27 cellular contexts compared by ENCODE assay signal in the genomic region with DNA sequence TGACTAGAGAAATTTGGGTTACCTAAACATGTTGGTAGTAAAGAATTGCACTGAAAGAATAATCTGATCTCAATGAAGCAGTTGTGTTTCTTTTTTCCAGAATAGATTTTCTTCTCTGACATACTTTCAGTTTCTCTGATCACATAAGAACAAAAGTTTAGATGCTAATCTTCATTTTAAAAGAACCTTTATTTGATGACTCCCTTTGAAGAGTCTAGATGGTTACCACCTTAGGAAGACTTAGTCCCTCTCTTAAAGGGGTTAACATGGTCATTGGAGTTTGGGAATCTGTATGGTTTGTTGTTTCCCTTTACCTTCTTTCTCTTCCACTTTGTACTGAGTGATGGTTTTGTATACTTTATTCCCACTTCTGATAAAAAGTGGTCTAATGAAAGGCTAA. TPM values are rescaled to one million over a fixed set of nuclear protein-coding genes. Genes with fewer than 3 reads are reported as not detected.
DNase-seq lines count a peak whose midpoint lies in the region; ATAC-seq, FAIRE-seq and TF ChIP-seq lines count a peak whose summit lies in the region.
"Had no signal": no experiment of that assay in that cellular context is flagged by ENCODE, and none has a peak within 500 bp of the region (broad histone marks: within the 10 kb centered on the region; RNA-seq: fewer than 3 reads in every experiment).

No MANE protein-coding gene starts in this region.

- CTCF ChIA-PET in T-cell (lab: Charles Lee): no interaction called here
- CTCF ChIA-PET in K562 (lab: Yijun Ruan, JAX; ENCODE audit: low intra/inter-chr PET ratio): no interaction called here

- no peak overlapping the region for H3K9ac ChIP-seq in K562 (ENCODE audit: insufficient read depth in 1 of 2, low read depth in 2 of 2, low read length in 2 of 2)
- H3K9ac ChIP-seq: SK-N-SH had no signal

- intact Hi-C loops in K562 (cut with micrococcal nuclease): no loop called here
- intact Hi-C loops in left cardiac atrium (cut with DNase I): no loop called here

- no peak overlapping the region for H3K4me3 ChIP-seq in K562
- H3K4me3 ChIP-seq in WERI-Rb-1 (ENCODE audit: low read depth, low read length): no peak overlapping the region
- H3K4me3 ChIP-seq: hepatocyte, left ventricle myocardium inferior, testis had no signal

- ATAC-seq in T-cell (replicated peaks in 1 of 4): peak in 1 of 4 experiments; percentile 61
- no peak for ATAC-seq in K562
- ATAC-seq in stimulated activated effector memory CD8-positive, alpha-beta T cell treated with anti-CD3 and anti-CD28 coated beads, Interleukin-12 subunit alpha, Interleukin-12 subunit beta, amount 100 ng/mL, for 72 hours: no peak
- ATAC-seq in left cardiac atrium: no peak
- ATAC-seq: foreskin keratinocyte had no signal

- H3K9me3 Mint-ChIP-seq in activated naive CD4-positive, alpha-beta T cell treated with anti-CD3 and anti-CD28 coated beads, Interleukin-2, amount 50 U/mL, for 24 hours: no peaks in the 10 kb centered on the region
- no peaks in the 10 kb centered on the region for H3K9me3 Mint-ChIP-seq in T-cell
- no peaks in the 10 kb centered on the region for H3K9me3 Mint-ChIP-seq in stimulated activated effector memory CD8-positive, alpha-beta T cell treated with anti-CD3 and anti-CD28 coated beads, Interleukin-12 subunit alpha, Interleukin-12 subunit beta, amount 100 ng/mL, for 72 hours
- H3K9me3 Mint-ChIP-seq: activated naive CD4-positive, alpha-beta T cell treated with anti-CD3 and anti-CD28 coated beads, Interleukin-2, amount 50 U/mL, for 72 hours; immature natural killer cell; mesothelial cell of epicardium; neural crest cell had no signal

- no peak for TF ChIP-seq CTCF in K562 (IDR thresholded peaks at IDR 0.05 in 2 of 3, conservative IDR thresholded peaks at IDR 0.05 in 1 of 3; ENCODE audit: insufficient read depth in 2 of 3, low read depth in 1 of 3, low read length in 3 of 3)
- no peak for TF ChIP-seq CTCF in WERI-Rb-1 (IDR thresholded peaks at IDR 0.05; ENCODE audit: low read depth, low read length)

- no peaks in the 10 kb centered on the region for H4K20me1 ChIP-seq in K562 (replicated peaks; ENCODE audit: control insufficient read depth, insufficient read depth, low read length)

- H2AFZ ChIP-seq in K562 (ENCODE audit: low read depth, low read length): no peak overlapping the region
- H2AFZ ChIP-seq: hepatocyte had no signal

- no peak overlapping the region for H3K4me2 ChIP-seq in K562 (ENCODE audit: insufficient read depth, low read length)
- H3K4me2 ChIP-seq: hepatocyte, SK-N-SH had no signal

- H3K27ac Mint-ChIP-seq in activated naive CD4-positive, alpha-beta T cell treated with anti-CD3 and anti-CD28 coated beads, Interleukin-2, amount 50 U/mL, for 24 hours: peak overlapping the region; percentile 15
- H3K27ac Mint-ChIP-seq in T-cell: peak overlapping the region; percentile 55 to 74
- peak overlapping the region; percentile 50 for H3K27ac Mint-ChIP-seq in stimulated activated effector memory CD8-positive, alpha-beta T cell treated with anti-CD3 and anti-CD28 coated beads, Interleukin-12 subunit alpha, Interleukin-12 subunit beta, amount 100 ng/mL, for 72 hours
- H3K27ac Mint-ChIP-seq: mesothelial cell of epicardium had no signal

- no peak overlapping the region for H3K4me3 Mint-ChIP-seq in activated naive CD4-positive, alpha-beta T cell treated with anti-CD3 and anti-CD28 coated beads, Interleukin-2, amount 50 U/mL, for 24 hours
- peak overlapping the region in 1 of 3 donors; percentile 33 for H3K4me3 Mint-ChIP-seq in T-cell
- H3K4me3 Mint-ChIP-seq in stimulated activated effector memory CD8-positive, alpha-beta T cell treated with anti-CD3 and anti-CD28 coated beads, Interleukin-12 subunit alpha, Interleukin-12 subunit beta, amount 100 ng/mL, for 72 hours: peak overlapping the region; percentile 5
- H3K4me3 Mint-ChIP-seq: immature natural killer cell, mesothelial cell of epicardium, neural crest cell had no signal

- H3K36me3 Mint-ChIP-seq in activated naive CD4-positive, alpha-beta T cell treated with anti-CD3 and anti-CD28 coated beads, Interleukin-2, amount 50 U/mL, for 24 hours: peaks cover 4% of the 10 kb centered on the region
- peaks cover 27% of the 10 kb centered on the region for H3K36me3 Mint-ChIP-seq in T-cell
- H3K36me3 Mint-ChIP-seq in stimulated activated effector memory CD8-positive, alpha-beta T cell treated with anti-CD3 and anti-CD28 coated beads, Interleukin-12 subunit alpha, Interleukin-12 subunit beta, amount 100 ng/mL, for 72 hours: peaks cover 39% of the 10 kb centered on the region
- H3K36me3 Mint-ChIP-seq: activated naive CD4-positive, alpha-beta T cell treated with anti-CD3 and anti-CD28 coated beads, Interleukin-2, amount 50 U/mL, for 72 hours had no signal

- in situ Hi-C loops in K562 (cut with MboI): no loop called here

- H3K9me3 ChIP-seq in K562 (replicated peaks; ENCODE audit: control insufficient read depth, insufficient read depth, low read depth, low read length) (no peaks in the 10 kb centered on the region), WERI-Rb-1 (ENCODE audit: severe bottlenecking) (no peaks in the 10 kb centered on the region)
- H3K9me3 ChIP-seq: left ventricle myocardium inferior, SK-N-SH, testis had no signal

- POLR2A ChIA-PET in T-cell (lab: Charles Lee) (interaction anchor here in 1 of 2 donors (0.7 kb wide), 1 partner anchor 330 kb away, joined by 5 read pairs; no protein-coding TSS in a partner anchor), K562 (lab: Yijun Ruan, JAX) (no interaction called here)

- no peaks in the 10 kb centered on the region for H3K27me3 ChIP-seq in K562 (ENCODE audit: control insufficient read depth in 2 of 2, insufficient read depth in 2 of 2, low read length in 2 of 2)
- H3K27me3 ChIP-seq in WERI-Rb-1 (ENCODE audit: insufficient read depth, low read depth, severe bottlenecking): no peaks in the 10 kb centered on the region
- H3K27me3 ChIP-seq: foreskin keratinocyte, hepatocyte, testis had no signal

- TF ChIP-seq EP300 in K562 (IDR thresholded peaks at IDR 0.05; ENCODE audit: low read length): no peak

- no peak for DNase-seq in activated naive CD4-positive, alpha-beta T cell treated with Interleukin-2 at 50 U/mL for 16 hours
- DNase-seq in T-cell (no peak), K562 (ENCODE audit: extremely low read depth in 1 of 4, low spot score in 3 of 4) (no peak), WERI-Rb-1 (no peak), substantia nigra (lab: John Stamatoyannopoulos, UW) (no peak), left cardiac atrium (no peak)
- no peak for DNase-seq in stimulated activated effector memory CD8-positive, alpha-beta T cell treated with anti-CD3 and anti-CD28 coated beads, Interleukin-12 subunit alpha, Interleukin-12 subunit beta, amount 100 ng/mL, for 72 hours (ENCODE audit: low spot score in 2 of 2)
- DNase-seq: cerebellar nuclear complex; foreskin keratinocyte; GF-D8; immature natural killer cell; left ventricle myocardium inferior; NCI-H1105 treated with DMSO at 0.1 percent for 48 hours; NCI-H2107; NCI-H510A treated with DMSO at 0.1 percent for 48 hours; SK-N-SH; stimulated activated CD4-positive, alpha-beta T cell treated with anti-CD3 and anti-CD28 coated beads, Interleukin-1b, Interleukin-23, amount 100 ng/mL, for 48 hours; T1000; testis had no signal

- no peaks in the 10 kb centered on the region for H3K27me3 Mint-ChIP-seq in activated naive CD4-positive, alpha-beta T cell treated with anti-CD3 and anti-CD28 coated beads, Interleukin-2, amount 50 U/mL, for 24 hours
- H3K27me3 Mint-ChIP-seq in T-cell: no peaks in the 10 kb centered on the region

- no peak overlapping the region for H3K27ac ChIP-seq in K562 (ENCODE audit: extremely low read depth, low read depth, low read length)
- H3K27ac ChIP-seq in WERI-Rb-1: no peak overlapping the region
- H3K27ac ChIP-seq in substantia nigra (ENCODE audit: low read depth, low read length, poor library complexity, severe bottlenecking): no peak overlapping the region
- H3K27ac ChIP-seq: C4-2B, foreskin keratinocyte, hepatocyte, left ventricle myocardium inferior, RWPE1, testis had no signal

- no TSS peak for BruUV-seq in K562 (replicated peaks; lab: Mats Ljungman, UMichigan)

- H3K36me3 ChIP-seq in K562 (ENCODE audit: control insufficient read depth, insufficient read depth, low read length): peaks cover 32% of the 10 kb centered on the region; the same call in 2 of the 3 replicates
- H3K36me3 ChIP-seq in WERI-Rb-1: peaks cover 4% of the 10 kb centered on the region

- no peaks in the 10 kb centered on the region for H3K4me1 ChIP-seq in K562 (replicated peaks in 1 of 2; ENCODE audit: control insufficient read depth in 2 of 2, insufficient read depth in 2 of 2, low read length in 2 of 2)
- H3K4me1 ChIP-seq: foreskin keratinocyte, testis had no signal

- TF ChIP-seq POLR2A in K562 (conservative IDR thresholded peaks at IDR 0.05): no peak

- no peaks in the 10 kb centered on the region for H3K9me1 ChIP-seq in K562 (ENCODE audit: control insufficient read depth, insufficient read depth, low read length)

- no peaks in the 10 kb centered on the region for H3K79me2 ChIP-seq in K562 (ENCODE audit: control insufficient read depth, insufficient read depth, low read length)
- H3K79me2 ChIP-seq: hepatocyte had no signal

- no peak for TF ChIP-seq RAD21 in K562 (CRISPR knock-in tag; conservative IDR thresholded peaks at IDR 0.05 in 1 of 2, IDR thresholded peaks at IDR 0.05 in 1 of 2)

- H3K4me1 Mint-ChIP-seq in activated naive CD4-positive, alpha-beta T cell treated with anti-CD3 and anti-CD28 coated beads, Interleukin-2, amount 50 U/mL, for 24 hours: peaks cover 45% of the 10 kb centered on the region
- H3K4me1 Mint-ChIP-seq in T-cell: peaks cover 26 to 38% (median 31%) of the 10 kb centered on the region in 3 donors
- H3K4me1 Mint-ChIP-seq in stimulated activated effector memory CD8-positive, alpha-beta T cell treated with anti-CD3 and anti-CD28 coated beads, Interleukin-12 subunit alpha, Interleukin-12 subunit beta, amount 100 ng/mL, for 72 hours: no peaks in the 10 kb centered on the region
- H3K4me1 Mint-ChIP-seq: neural crest cell had no signal

- FAIRE-seq in K562 (lab: Jason Lieb, UNC): peak; percentile 19
- FAIRE-seq: H54 had no signal

RNA-seq across cellular contexts. Expression of a gene that starts 58.7 kb away (rescaled TPM):
- 10 to 100 TPM; 61.2 to 73.2 (median 66.5) TPM for total RNA-seq in T-cell
- total RNA-seq in K562 (2011; cell fraction: chromatin; rRNA removed; ENCODE audit: low replicate concordance): 113 and 388 TPM in 2 replicates
- 35.9 and 48.8 TPM in 2 replicates for total RNA-seq in K562 (2011; cell fraction: nucleolus; rRNA removed)
- 90.5 and 118 TPM in 2 replicates for total RNA-seq in K562 (2011; cell fraction: nucleoplasm; rRNA removed)
- total RNA-seq in K562 (2014; rRNA removed): 7.6 and 8.0 TPM in 2 replicates
- total RNA-seq in K562 (2014; rRNA removed; fragmentation: Illumina TruSeq; extraction: Trizol): 31.6 and 35.0 TPM in 2 replicates
- 22.0 and 24.9 TPM in 2 replicates for total RNA-seq in K562 (2015; rRNA removed; fragmentation: Illumina TruSeq; extraction: Trizol)
- total RNA-seq in K562 (2021): 25.2 and 26.3 TPM in 2 replicates
- 20.1 and 20.9 TPM in 2 replicates for polyA plus RNA-seq in K562 (2011; rRNA removed)
- 1.7 and 7.4 TPM in 2 replicates for polyA plus RNA-seq in K562 (2011; cell fraction: cytosol; rRNA removed)
- 36.8 and 57.2 TPM in 2 replicates for polyA plus RNA-seq in K562 (2011; cell fraction: nucleus; rRNA removed)
- polyA plus RNA-seq in K562 (2012): 9.7 and 16.3 TPM in 2 replicates
- 15.8 and 16.8 TPM in 2 replicates for polyA plus RNA-seq in K562 (2014; fragmentation: Illumina TruSeq; extraction: Trizol)
- polyA plus RNA-seq in K562 (2014; fragmentation: Nextera tagmentation; extraction: Ambion mirVana): 1 to 10 TPM; 3.6 to 4.3 TPM
- 11.2 and 11.7 TPM in 2 replicates for polyA plus RNA-seq in K562 (2014; rRNA removed)
- polyA minus RNA-seq in K562 (2011; rRNA and poly(A)+ RNA removed): 54.1 and 71.1 TPM in 2 replicates
- 17.0 and 19.7 TPM in 2 replicates for polyA minus RNA-seq in K562 (2011; cell fraction: cytosol; rRNA and poly(A)+ RNA removed)
- polyA minus RNA-seq in K562 (2011; cell fraction: nucleus; rRNA and poly(A)+ RNA removed): 50.9 and 107 TPM in 2 replicates
- total RNA-seq in left cardiac atrium: 10 to 100 TPM; 21.3 to 27.0 TPM
